1 cellular context compared by ENCODE assay signal in the genomic region with DNA sequence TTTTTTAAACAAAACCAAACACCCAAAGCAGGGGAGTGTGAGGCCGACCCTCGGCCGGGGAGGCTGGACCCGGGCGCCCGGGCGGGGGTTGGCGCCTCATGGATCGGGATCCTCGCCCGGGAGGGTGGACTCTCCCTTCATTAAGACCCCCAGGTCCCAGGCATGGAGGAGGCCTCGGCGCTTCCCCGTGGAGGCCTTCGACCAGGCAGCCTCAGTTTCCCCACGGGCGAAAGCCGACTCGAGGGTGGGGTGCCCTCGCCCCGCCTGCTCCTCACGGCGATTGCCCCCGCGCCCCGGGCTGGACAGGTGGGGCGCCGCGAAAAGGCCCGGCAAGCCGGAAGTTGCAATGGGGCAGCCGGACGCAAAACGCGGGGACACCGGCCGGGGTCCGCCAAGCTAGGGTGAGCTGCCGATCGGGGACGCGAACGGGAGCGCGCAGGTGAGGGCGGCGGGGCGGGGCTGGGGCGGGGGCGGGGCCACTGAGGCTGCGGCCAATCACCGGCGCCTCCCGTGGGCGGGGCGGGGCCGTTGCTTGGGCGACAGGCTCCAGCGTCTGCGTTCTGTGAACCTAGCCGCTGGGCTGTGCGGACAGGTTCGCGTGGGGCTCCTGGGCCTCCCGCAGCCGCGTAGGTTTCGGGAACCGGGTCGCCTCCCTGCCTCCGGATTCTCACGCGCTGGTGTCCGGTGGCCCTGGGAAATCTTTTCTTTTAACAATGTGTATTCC.
TF ChIP-seq lines count a peak whose summit lies in the region.

No MANE protein-coding gene starts in this region.

TF ChIP-seq in HepG2, 621 proteins besides CTCF, POLR2A, EP300 and RAD21 (continued from another document and continues in another):
- TF ChIP-seq, protein P1, sequence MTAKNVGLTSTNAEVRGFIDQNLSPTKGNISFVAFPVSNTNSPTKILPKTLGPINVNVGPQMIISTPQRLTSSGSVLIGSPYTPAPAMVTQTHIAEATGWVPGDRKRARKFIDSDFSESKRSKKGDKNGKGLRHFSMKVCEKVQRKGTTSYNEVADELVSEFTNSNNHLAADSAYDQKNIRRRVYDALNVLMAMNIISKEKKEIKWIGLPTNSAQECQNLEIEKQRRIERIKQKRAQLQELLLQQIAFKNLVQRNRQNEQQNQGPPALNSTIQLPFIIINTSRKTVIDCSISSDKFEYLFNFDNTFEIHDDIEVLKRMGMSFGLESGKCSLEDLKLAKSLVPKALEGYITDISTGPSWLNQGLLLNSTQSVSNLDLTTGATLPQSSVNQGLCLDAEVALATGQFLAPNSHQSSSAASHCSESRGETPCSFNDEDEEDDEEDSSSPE (CRISPR knock-in tag; IDR thresholded peaks at IDR 0.05) = peak; percentile 55
- TF ChIP-seq ZNF383 (CRISPR knock-in tag; IDR thresholded peaks at IDR 0.05; ENCODE audit: borderline replicate concordance) (no peak), BCL6 (CRISPR knock-in tag; IDR thresholded peaks at IDR 0.05) (peak; percentile 52), SRSF9 (IDR thresholded peaks at IDR 0.05; ENCODE audit: borderline replicate concordance, insufficient read depth, low read depth, low read length, poor library complexity, severe bottlenecking) (no peak), MTF2 (CRISPR knock-in tag; IDR thresholded peaks at IDR 0.05; ENCODE audit: borderline replicate concordance) (peak; percentile 12; the same call in 1 of the 2 replicates), AKAP8 (CRISPR knock-in tag; IDR thresholded peaks at IDR 0.05) (no peak), NFE2L1 (CRISPR knock-in tag; IDR thresholded peaks at IDR 0.05; ENCODE audit: borderline replicate concordance) (no peak), ZKSCAN1 (IDR thresholded peaks at IDR 0.05; ENCODE audit: low read length) (no peak), ZNF562 (CRISPR knock-in tag; IDR thresholded peaks at IDR 0.05; ENCODE audit: borderline replicate concordance) (no peak), NFRKB (IDR thresholded peaks at IDR 0.05) (no peak), SRY (CRISPR knock-in tag; IDR thresholded peaks at IDR 0.05) (peak; percentile 66; the same call in 1 of the 2 replicates), PTBP1 (IDR thresholded peaks at IDR 0.05; ENCODE audit: low read depth, low read length, poor library complexity, severe bottlenecking) (no peak), HNRNPK (IDR thresholded peaks at IDR 0.05; ENCODE audit: low read depth, low read length, poor library complexity, severe bottlenecking) (peak; percentile 35), ASH2L (IDR thresholded peaks at IDR 0.05; ENCODE audit: insufficient read length, low read depth, low read length) (peak; percentile 65), ZNF678 (CRISPR knock-in tag; IDR thresholded peaks at IDR 0.05) (no peak), SMARCE1 (IDR thresholded peaks at IDR 0.05; ENCODE audit: borderline replicate concordance) (no peak), XRCC5 (optimal IDR thresholded peaks at IDR 0.05; ENCODE audit: low read length) (peak; percentile 61), CENPX (CRISPR knock-in tag; IDR thresholded peaks at IDR 0.05) (no peak), AGO2 (optimal IDR thresholded peaks at IDR 0.05; ENCODE audit: low read depth, low read length) (peak; percentile 79), SAP130 (CRISPR knock-in tag; IDR thresholded peaks at IDR 0.05; ENCODE audit: low read depth) (peak; percentile 96), RFXANK (CRISPR knock-in tag; IDR thresholded peaks at IDR 0.05) (no peak), EED (CRISPR knock-in tag; IDR thresholded peaks at IDR 0.05) (no peak), ZNF496 (CRISPR knock-in tag; IDR thresholded peaks at IDR 0.05; ENCODE audit: insufficient replicate concordance) (no peak), IKZF1 (IDR thresholded peaks at IDR 0.05) (no peak), CENPT (CRISPR knock-in tag; IDR thresholded peaks at IDR 0.05; ENCODE audit: low read depth) (no peak), KDM3A (CRISPR knock-in tag; IDR thresholded peaks at IDR 0.05; ENCODE audit: low read depth) (peak; percentile 50; the same call in 1 of the 2 replicates), KLF15 (CRISPR knock-in tag; IDR thresholded peaks at IDR 0.05; ENCODE audit: borderline replicate concordance) (no peak), ETV5 (CRISPR knock-in tag; IDR thresholded peaks at IDR 0.05; ENCODE audit: borderline replicate concordance) (peak; percentile 81; the same call in 1 of the 2 replicates), ZNF20 (CRISPR knock-in tag; IDR thresholded peaks at IDR 0.05) (no peak), MED1 (CRISPR knock-in tag; IDR thresholded peaks at IDR 0.05) (peak; percentile 72), STAT5B (CRISPR knock-in tag; IDR thresholded peaks at IDR 0.05) (no peak), ZNF567 (CRISPR knock-in tag; IDR thresholded peaks at IDR 0.05; ENCODE audit: borderline replicate concordance) (no peak), RBM22 (optimal IDR thresholded peaks at IDR 0.05; ENCODE audit: low read length) (no peak), KMT2B (CRISPR knock-in tag; IDR thresholded peaks at IDR 0.05) (peak; percentile 88), ADNP (CRISPR knock-in tag; IDR thresholded peaks at IDR 0.05) (no peak), RCOR2 (CRISPR knock-in tag; IDR thresholded peaks at IDR 0.05) (no peak), HOXA3 (CRISPR knock-in tag; IDR thresholded peaks at IDR 0.05) (peak; percentile 85), ZNF431 (CRISPR knock-in tag; IDR thresholded peaks at IDR 0.05; ENCODE audit: borderline replicate concordance, low read depth) (peak; percentile 81; the same call in 1 of the 2 replicates), JUNB (CRISPR knock-in tag; IDR thresholded peaks at IDR 0.05; ENCODE audit: borderline replicate concordance) (no peak), SMC3 (IDR thresholded peaks at IDR 0.05; ENCODE audit: low read length) (no peak), ZNF552 (CRISPR knock-in tag; IDR thresholded peaks at IDR 0.05; ENCODE audit: borderline replicate concordance) (no peak), EEA1 (CRISPR knock-in tag; IDR thresholded peaks at IDR 0.05; ENCODE audit: borderline replicate concordance) (no peak), MBNL3 (CRISPR knock-in tag; conservative IDR thresholded peaks at IDR 0.05) (no peak), ZNF773 (CRISPR knock-in tag; IDR thresholded peaks at IDR 0.05; ENCODE audit: borderline replicate concordance) (no peak), THYN1 (CRISPR knock-in tag; IDR thresholded peaks at IDR 0.05; ENCODE audit: borderline replicate concordance, low read depth) (no peak)
- TF ChIP-seq, protein P2, sequence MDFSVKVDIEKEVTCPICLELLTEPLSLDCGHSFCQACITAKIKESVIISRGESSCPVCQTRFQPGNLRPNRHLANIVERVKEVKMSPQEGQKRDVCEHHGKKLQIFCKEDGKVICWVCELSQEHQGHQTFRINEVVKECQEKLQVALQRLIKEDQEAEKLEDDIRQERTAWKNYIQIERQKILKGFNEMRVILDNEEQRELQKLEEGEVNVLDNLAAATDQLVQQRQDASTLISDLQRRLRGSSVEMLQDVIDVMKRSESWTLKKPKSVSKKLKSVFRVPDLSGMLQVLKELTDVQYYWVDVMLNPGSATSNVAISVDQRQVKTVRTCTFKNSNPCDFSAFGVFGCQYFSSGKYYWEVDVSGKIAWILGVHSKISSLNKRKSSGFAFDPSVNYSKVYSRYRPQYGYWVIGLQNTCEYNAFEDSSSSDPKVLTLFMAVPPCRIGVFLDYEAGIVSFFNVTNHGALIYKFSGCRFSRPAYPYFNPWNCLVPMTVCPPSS (IDR thresholded peaks at IDR 0.05) = no peak
- TF ChIP-seq, protein P3, sequence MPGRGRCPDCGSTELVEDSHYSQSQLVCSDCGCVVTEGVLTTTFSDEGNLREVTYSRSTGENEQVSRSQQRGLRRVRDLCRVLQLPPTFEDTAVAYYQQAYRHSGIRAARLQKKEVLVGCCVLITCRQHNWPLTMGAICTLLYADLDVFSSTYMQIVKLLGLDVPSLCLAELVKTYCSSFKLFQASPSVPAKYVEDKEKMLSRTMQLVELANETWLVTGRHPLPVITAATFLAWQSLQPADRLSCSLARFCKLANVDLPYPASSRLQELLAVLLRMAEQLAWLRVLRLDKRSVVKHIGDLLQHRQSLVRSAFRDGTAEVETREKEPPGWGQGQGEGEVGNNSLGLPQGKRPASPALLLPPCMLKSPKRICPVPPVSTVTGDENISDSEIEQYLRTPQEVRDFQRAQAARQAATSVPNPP (CRISPR knock-in tag; IDR thresholded peaks at IDR 0.05) = no peak
- TF ChIP-seq, protein P4, sequence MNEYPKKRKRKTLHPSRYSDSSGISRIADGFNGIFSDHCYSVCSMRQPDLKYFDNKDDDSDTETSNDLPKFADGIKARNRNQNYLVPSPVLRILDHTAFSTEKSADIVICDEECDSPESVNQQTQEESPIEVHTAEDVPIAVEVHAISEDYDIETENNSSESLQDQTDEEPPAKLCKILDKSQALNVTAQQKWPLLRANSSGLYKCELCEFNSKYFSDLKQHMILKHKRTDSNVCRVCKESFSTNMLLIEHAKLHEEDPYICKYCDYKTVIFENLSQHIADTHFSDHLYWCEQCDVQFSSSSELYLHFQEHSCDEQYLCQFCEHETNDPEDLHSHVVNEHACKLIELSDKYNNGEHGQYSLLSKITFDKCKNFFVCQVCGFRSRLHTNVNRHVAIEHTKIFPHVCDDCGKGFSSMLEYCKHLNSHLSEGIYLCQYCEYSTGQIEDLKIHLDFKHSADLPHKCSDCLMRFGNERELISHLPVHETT (CRISPR knock-in tag; conservative IDR thresholded peaks at IDR 0.05) = peak; percentile 82
- TF ChIP-seq, protein P5, sequence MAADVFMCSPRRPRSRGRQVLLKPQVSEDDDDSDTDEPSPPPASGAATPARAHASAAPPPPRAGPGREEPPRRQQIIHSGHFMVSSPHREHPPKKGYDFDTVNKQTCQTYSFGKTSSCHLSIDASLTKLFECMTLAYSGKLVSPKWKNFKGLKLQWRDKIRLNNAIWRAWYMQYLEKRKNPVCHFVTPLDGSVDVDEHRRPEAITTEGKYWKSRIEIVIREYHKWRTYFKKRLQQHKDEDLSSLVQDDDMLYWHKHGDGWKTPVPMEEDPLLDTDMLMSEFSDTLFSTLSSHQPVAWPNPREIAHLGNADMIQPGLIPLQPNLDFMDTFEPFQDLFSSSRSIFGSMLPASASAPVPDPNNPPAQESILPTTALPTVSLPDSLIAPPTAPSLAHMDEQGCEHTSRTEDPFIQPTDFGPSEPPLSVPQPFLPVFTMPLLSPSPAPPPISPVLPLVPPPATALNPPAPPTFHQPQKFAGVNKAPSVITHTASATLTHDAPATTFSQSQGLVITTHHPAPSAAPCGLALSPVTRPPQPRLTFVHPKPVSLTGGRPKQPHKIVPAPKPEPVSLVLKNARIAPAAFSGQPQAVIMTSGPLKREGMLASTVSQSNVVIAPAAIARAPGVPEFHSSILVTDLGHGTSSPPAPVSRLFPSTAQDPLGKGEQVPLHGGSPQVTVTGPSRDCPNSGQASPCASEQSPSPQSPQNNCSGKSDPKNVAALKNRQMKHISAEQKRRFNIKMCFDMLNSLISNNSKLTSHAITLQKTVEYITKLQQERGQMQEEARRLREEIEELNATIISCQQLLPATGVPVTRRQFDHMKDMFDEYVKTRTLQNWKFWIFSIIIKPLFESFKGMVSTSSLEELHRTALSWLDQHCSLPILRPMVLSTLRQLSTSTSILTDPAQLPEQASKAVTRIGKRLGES (CRISPR knock-in tag; IDR thresholded peaks at IDR 0.05; ENCODE audit: borderline replicate concordance) = no peak
- TF ChIP-seq, protein P6, sequence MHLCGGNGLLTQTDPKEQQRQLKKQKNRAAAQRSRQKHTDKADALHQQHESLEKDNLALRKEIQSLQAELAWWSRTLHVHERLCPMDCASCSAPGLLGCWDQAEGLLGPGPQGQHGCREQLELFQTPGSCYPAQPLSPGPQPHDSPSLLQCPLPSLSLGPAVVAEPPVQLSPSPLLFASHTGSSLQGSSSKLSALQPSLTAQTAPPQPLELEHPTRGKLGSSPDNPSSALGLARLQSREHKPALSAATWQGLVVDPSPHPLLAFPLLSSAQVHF (CRISPR knock-in tag; IDR thresholded peaks at IDR 0.05) = no peak
- TF ChIP-seq, protein P7, sequence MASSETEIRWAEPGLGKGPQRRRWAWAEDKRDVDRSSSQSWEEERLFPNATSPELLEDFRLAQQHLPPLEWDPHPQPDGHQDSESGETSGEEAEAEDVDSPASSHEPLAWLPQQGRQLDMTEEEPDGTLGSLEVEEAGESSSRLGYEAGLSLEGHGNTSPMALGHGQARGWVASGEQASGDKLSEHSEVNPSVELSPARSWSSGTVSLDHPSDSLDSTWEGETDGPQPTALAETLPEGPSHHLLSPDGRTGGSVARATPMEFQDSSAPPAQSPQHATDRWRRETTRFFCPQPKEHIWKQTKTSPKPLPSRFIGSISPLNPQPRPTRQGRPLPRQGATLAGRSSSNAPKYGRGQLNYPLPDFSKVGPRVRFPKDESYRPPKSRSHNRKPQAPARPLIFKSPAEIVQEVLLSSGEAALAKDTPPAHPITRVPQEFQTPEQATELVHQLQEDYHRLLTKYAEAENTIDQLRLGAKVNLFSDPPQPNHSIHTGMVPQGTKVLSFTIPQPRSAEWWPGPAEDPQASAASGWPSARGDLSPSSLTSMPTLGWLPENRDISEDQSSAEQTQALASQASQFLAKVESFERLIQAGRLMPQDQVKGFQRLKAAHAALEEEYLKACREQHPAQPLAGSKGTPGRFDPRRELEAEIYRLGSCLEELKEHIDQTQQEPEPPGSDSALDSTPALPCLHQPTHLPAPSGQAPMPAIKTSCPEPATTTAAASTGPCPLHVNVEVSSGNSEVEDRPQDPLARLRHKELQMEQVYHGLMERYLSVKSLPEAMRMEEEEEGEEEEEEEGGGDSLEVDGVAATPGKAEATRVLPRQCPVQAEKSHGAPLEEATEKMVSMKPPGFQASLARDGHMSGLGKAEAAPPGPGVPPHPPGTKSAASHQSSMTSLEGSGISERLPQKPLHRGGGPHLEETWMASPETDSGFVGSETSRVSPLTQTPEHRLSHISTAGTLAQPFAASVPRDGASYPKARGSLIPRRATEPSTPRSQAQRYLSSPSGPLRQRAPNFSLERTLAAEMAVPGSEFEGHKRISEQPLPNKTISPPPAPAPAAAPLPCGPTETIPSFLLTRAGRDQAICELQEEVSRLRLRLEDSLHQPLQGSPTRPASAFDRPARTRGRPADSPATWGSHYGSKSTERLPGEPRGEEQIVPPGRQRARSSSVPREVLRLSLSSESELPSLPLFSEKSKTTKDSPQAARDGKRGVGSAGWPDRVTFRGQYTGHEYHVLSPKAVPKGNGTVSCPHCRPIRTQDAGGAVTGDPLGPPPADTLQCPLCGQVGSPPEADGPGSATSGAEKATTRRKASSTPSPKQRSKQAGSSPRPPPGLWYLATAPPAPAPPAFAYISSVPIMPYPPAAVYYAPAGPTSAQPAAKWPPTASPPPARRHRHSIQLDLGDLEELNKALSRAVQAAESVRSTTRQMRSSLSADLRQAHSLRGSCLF (CRISPR knock-in tag; IDR thresholded peaks at IDR 0.05; ENCODE audit: borderline replicate concordance) = no peak
